30 cellular contexts compared by ENCODE assay signal in genomic region chr2:224594840-224595239, GRCh38. TPM values are rescaled to one million over a fixed set of nuclear protein-coding genes. Genes with fewer than 3 reads are reported as not detected.
DNase-seq lines count a peak whose midpoint lies in the region; ATAC-seq, FAIRE-seq and TF ChIP-seq lines count a peak whose summit lies in the region.
"Had no signal": no experiment of that assay in that cellular context is flagged by ENCODE, and none has a peak within 500 bp of the region (broad histone marks: within the 10 kb centered on the region; RNA-seq: fewer than 3 reads in every experiment).

No MANE protein-coding gene starts in this region.

- no peak overlapping the region for H3K4me3 Mint-ChIP-seq in activated T-cell treated with anti-CD3 and anti-CD28 coated beads, Interleukin-2, amount 50 U/mL, for 4 hours
- H3K4me3 Mint-ChIP-seq: activated CD4-positive, alpha-beta memory T cell treated with anti-CD3 and anti-CD28 coated beads, Interleukin-2, amount 10 ng/mL, durations not matched to agents 7 days and 5 days; activated naive CD8-positive, alpha-beta T cell; dendritic cell treated with granulocyte-macrophage colony-stimulating factor and Interleukin-4, amounts not matched to agents 40 ng/mL and 50 ng/mL, for 4 days; endodermal cell; memory B cell; neural crest cell had no signal

- H3K27ac ChIP-seq in kidney (ENCODE audit: low read depth in 2 of 2, low read length in 2 of 2), result no peak overlapping the region
- H3K27ac ChIP-seq: BLaER1, esophagus muscularis mucosa, gastrocnemius medialis, hepatocyte, HL-60, parathyroid adenoma, transverse colon had no signal

- ATAC-seq in activated T-cell treated with anti-CD3 and anti-CD28 coated beads, Interleukin-2, amount 50 U/mL, for 4 hours, result no peak
- no peak for ATAC-seq in HG03095 (IDR thresholded peaks at IDR 0.05; ENCODE audit: unreplicated experiment)
- ATAC-seq: activated CD4-positive, CD25-positive, alpha-beta regulatory T cell treated with anti-CD3 and anti-CD28 coated beads, Interleukin-2, amount 50 U/mL, for 24 hours; gastrocnemius medialis had no signal

- DNase-seq in ELR (ENCODE audit: low read depth), result peak; percentile 23
- DNase-seq in NCI-H226, result peak; percentile 40
- peak; percentile 20 for DNase-seq in amniotic epithelial cell (ENCODE audit: low read depth)
- DNase-seq in myocyte (ENCODE audit: low read depth), result peak; percentile 22
- no peak for DNase-seq in activated T-cell treated with anti-CD3 and anti-CD28 coated beads, Interleukin-2, amount 50 U/mL, for 4 hours
- DNase-seq in kidney, result no peak
- DNase-seq: activated CD4-positive, alpha-beta memory T cell treated with anti-CD3 and anti-CD28 coated beads, Interleukin-2, amount 10 ng/mL, durations not matched to agents 7 days and 5 days; aorta; central memory CD4-positive, alpha-beta T cell; DMS53; endodermal cell; gastrocnemius medialis; NCI-H1417; NCI-H2081; NCI-H446; SHP77 treated with DMSO at 0.1 percent for 48 hours; stimulated activated CD4-positive, alpha-beta T cell treated with anti-CD3 and anti-CD28 coated beads, Interleukin-2, amount 100 ng/mL, for 24 hours; SW 1271; transverse colon had no signal

- no peaks in the 10 kb centered on the region for H3K9me3 Mint-ChIP-seq in activated T-cell treated with anti-CD3 and anti-CD28 coated beads, Interleukin-2, amount 50 U/mL, for 4 hours
- H3K9me3 Mint-ChIP-seq: dendritic cell treated with granulocyte-macrophage colony-stimulating factor and Interleukin-4, amounts not matched to agents 40 ng/mL and 50 ng/mL, for 4 days; endodermal cell had no signal

- no peaks in the 10 kb centered on the region for H3K36me3 Mint-ChIP-seq in activated T-cell treated with anti-CD3 and anti-CD28 coated beads, Interleukin-2, amount 50 U/mL, for 4 hours (ENCODE audit: insufficient read depth)
- H3K36me3 Mint-ChIP-seq: activated naive CD8-positive, alpha-beta T cell had no signal

- FAIRE-seq in kidney (lab: Jason Lieb, UNC), result no peak

- no peaks in the 10 kb centered on the region for H3K9me3 ChIP-seq in kidney (ENCODE audit: control insufficient read depth in 1 of 2, low read length in 2 of 2)
- H3K9me3 ChIP-seq: BLaER1, esophagus muscularis mucosa, gastrocnemius medialis, transverse colon had no signal

- no peaks in the 10 kb centered on the region for H3K36me3 ChIP-seq in kidney (ENCODE audit: control insufficient read depth in 1 of 2, insufficient read depth in 2 of 2, low read length in 2 of 2)
- H3K36me3 ChIP-seq: BLaER1, esophagus muscularis mucosa, gastrocnemius medialis, transverse colon had no signal

- H3K27me3 Mint-ChIP-seq in activated T-cell treated with anti-CD3 and anti-CD28 coated beads, Interleukin-2, amount 50 U/mL, for 4 hours (ENCODE audit: low read depth), result peaks cover 11% of the 10 kb centered on the region
- H3K27me3 Mint-ChIP-seq: activated CD4-positive, alpha-beta memory T cell treated with anti-CD3 and anti-CD28 coated beads, Interleukin-2, amount 10 ng/mL, durations not matched to agents 7 days and 5 days; dendritic cell treated with granulocyte-macrophage colony-stimulating factor and Interleukin-4, amounts not matched to agents 40 ng/mL and 50 ng/mL, for 4 days; memory B cell had no signal

- no peak for TF ChIP-seq CTCF in kidney (IDR thresholded peaks at IDR 0.05; ENCODE audit: borderline replicate concordance, extremely low read depth, insufficient read depth)

- no peak overlapping the region for H3K4me3 ChIP-seq in kidney (ENCODE audit: low read length in 2 of 2)
- H3K4me3 ChIP-seq: BLaER1, esophagus muscularis mucosa, gastrocnemius medialis, hepatocyte, transverse colon had no signal

- no peaks in the 10 kb centered on the region for H3K4me1 Mint-ChIP-seq in activated T-cell treated with anti-CD3 and anti-CD28 coated beads, Interleukin-2, amount 50 U/mL, for 4 hours (ENCODE audit: low read depth)

- intact Hi-C loops in kidney (cut with DNase I), result no loop called here

- H3K9ac ChIP-seq in kidney (ENCODE audit: low read length in 2 of 2), result no peak overlapping the region
- H3K9ac ChIP-seq: BLaER1, parathyroid adenoma had no signal

- H3K4me1 ChIP-seq in kidney (ENCODE audit: control insufficient read depth in 1 of 2, insufficient read depth in 1 of 2, low read depth in 1 of 2, low read length in 2 of 2), result no peaks in the 10 kb centered on the region
- H3K4me1 ChIP-seq: esophagus muscularis mucosa, gastrocnemius medialis, parathyroid adenoma, transverse colon had no signal

RNA-seq across cellular contexts. Expression of gene CUL3, which starts 9.7 kb away (rescaled TPM):
- total RNA-seq in myocyte, result 86.4 and 92.3 TPM in 2 replicates
- 52.2 TPM for polyA plus RNA-seq in myocyte (2012)
- 10 to 100 TPM; 83.4 to 88.8 (median 85.2) TPM for total RNA-seq in activated T-cell treated with anti-CD3 and anti-CD28 coated beads, Interleukin-2, amount 50 U/mL, for 4 hours
- total RNA-seq in kidney, result 78.5 TPM
- polyA plus RNA-seq in kidney (ENCODE audit: insufficient read depth, low read depth, low replicate concordance), result 81.2 TPM

Comparison
In these comparisons a context has a peak if more than half of its experiments do, and no peak if none do; other contexts are left out.
1. DNase-seq: peak in ELR (single experiment), NCI-H226 (single experiment), amniotic epithelial cell (single experiment) and myocyte (single experiment); none in activated T-cell treated with anti-CD3 and anti-CD28 coated beads, Interleukin-2, amount 50 U/mL, for 4 hours (single experiment) and kidney (single experiment).